8 cellular contexts compared by ENCODE assay signal in genomic region chr19:29715695-29716581, GRCh38.
DNase-seq lines count a peak whose midpoint lies in the region; ATAC-seq and TF ChIP-seq lines count a peak whose summit lies in the region.

No MANE protein-coding gene starts in this region.

- no peak for ATAC-seq in activated naive CD8-positive, alpha-beta T cell treated with anti-CD3 and anti-CD28 coated beads, Interleukin-2, amount 50 U/mL, for 24 hours
- peak; percentile 28 to 31 for ATAC-seq in stimulated activated naive B cell treated with anti-CD40 and anti-IgM and Interleukin-4, amounts not matched to agents 10 μg/mL and 1 μg/mL and 100 μg/mL, for 72 hours (replicated peaks)

- H3K27me3 ChIP-seq in HL-60 (ENCODE audit: insufficient read depth, poor library complexity, severe bottlenecking) (no peaks in the 10 kb centered on the region), iPS-18a (ENCODE audit: control insufficient read depth, insufficient read depth, low read length) (no peaks in the 10 kb centered on the region)

- no peak for TF ChIP-seq CTCF in HL-60 (IDR thresholded peaks at IDR 0.05; ENCODE audit: insufficient read depth, low read length)

- H3K9me3 ChIP-seq in iPS-18a (ENCODE audit: control insufficient read depth, low read depth, low read length), result no peaks in the 10 kb centered on the region

- H3K4me3 ChIP-seq in HL-60 (replicated peaks; ENCODE audit: insufficient read depth, low read length) (peak overlapping the region; percentile 83), iPS-18a (ENCODE audit: low read length) (peak overlapping the region; percentile 60)

- peaks cover 40% of the 10 kb centered on the region for H3K4me1 Mint-ChIP-seq in T-helper 2 cell treated with Interferon-gamma antibody and Interleukin-4, amounts not matched to agents 5 μg/mL and 100 μg/mL, for 36 hours (ENCODE audit: low read depth)
- peaks cover 49% of the 10 kb centered on the region for H3K4me1 Mint-ChIP-seq in activated naive CD8-positive, alpha-beta T cell treated with anti-CD3 and anti-CD28 coated beads, Interleukin-2, amount 50 U/mL, for 24 hours
- peaks cover 32 to 50% of the 10 kb centered on the region in 2 donors for H3K4me1 Mint-ChIP-seq in stimulated activated naive B cell treated with anti-CD40 and anti-IgM and Interleukin-4, amounts not matched to agents 10 μg/mL and 1 μg/mL and 100 μg/mL, for 72 hours

- H3K27ac ChIP-seq in HL-60 (replicated peaks) (peak overlapping the region; percentile 93), iPS-18a (ENCODE audit: low read length) (no peak overlapping the region)

- H3K36me3 Mint-ChIP-seq in T-helper 2 cell treated with Interferon-gamma antibody and Interleukin-4, amounts not matched to agents 5 μg/mL and 100 μg/mL, for 36 hours (ENCODE audit: low read depth), result peaks cover 27% of the 10 kb centered on the region
- peaks cover 14% of the 10 kb centered on the region for H3K36me3 Mint-ChIP-seq in activated naive CD8-positive, alpha-beta T cell treated with anti-CD3 and anti-CD28 coated beads, Interleukin-2, amount 50 U/mL, for 24 hours (ENCODE audit: low read depth)
- H3K36me3 Mint-ChIP-seq in stimulated activated naive B cell treated with anti-CD40 and anti-IgM and Interleukin-4, amounts not matched to agents 10 μg/mL and 1 μg/mL and 100 μg/mL, for 72 hours, result peaks cover 4 to 13% of the 10 kb centered on the region in 2 donors

- no peak for DNase-seq in T-helper 2 cell treated with Interferon-gamma antibody and Interleukin-4, amounts not matched to agents 5 μg/mL and 100 μg/mL, for 36 hours (ENCODE audit: low spot score)
- DNase-seq in T-helper 2 cell (no peak), HL-60 (ENCODE audit: low read depth in 1 of 2, low spot score in 1 of 2) (peak; percentile 4 to 16), NCI-H1105 (lab: John Stamatoyannopoulos, UW) (no peak)
- no peak for DNase-seq in activated naive CD8-positive, alpha-beta T cell treated with anti-CD3 and anti-CD28 coated beads, Interleukin-2, amount 50 U/mL, for 24 hours
- no peak for DNase-seq in stimulated activated naive B cell treated with anti-CD40 and anti-IgM and Interleukin-4, amounts not matched to agents 10 μg/mL and 1 μg/mL and 100 μg/mL, for 72 hours
- DNase-seq in activated effector memory CD4-positive, alpha-beta T cell treated with anti-CD3 and anti-CD28 coated beads, Interleukin-2, amount 50 U/mL, for 16 hours, result no peak

- H3K4me3 Mint-ChIP-seq in T-helper 2 cell treated with Interferon-gamma antibody and Interleukin-4, amounts not matched to agents 5 μg/mL and 100 μg/mL, for 36 hours, result peak overlapping the region; percentile 87
- H3K4me3 Mint-ChIP-seq in activated naive CD8-positive, alpha-beta T cell treated with anti-CD3 and anti-CD28 coated beads, Interleukin-2, amount 50 U/mL, for 24 hours, result peak overlapping the region; percentile 89
- peak overlapping the region; percentile 93 to 94 for H3K4me3 Mint-ChIP-seq in stimulated activated naive B cell treated with anti-CD40 and anti-IgM and Interleukin-4, amounts not matched to agents 10 μg/mL and 1 μg/mL and 100 μg/mL, for 72 hours

- no peaks in the 10 kb centered on the region for H3K9me3 Mint-ChIP-seq in T-helper 2 cell treated with Interferon-gamma antibody and Interleukin-4, amounts not matched to agents 5 μg/mL and 100 μg/mL, for 36 hours
- H3K9me3 Mint-ChIP-seq in activated naive CD8-positive, alpha-beta T cell treated with anti-CD3 and anti-CD28 coated beads, Interleukin-2, amount 50 U/mL, for 24 hours, result no peaks in the 10 kb centered on the region
- H3K9me3 Mint-ChIP-seq in stimulated activated naive B cell treated with anti-CD40 and anti-IgM and Interleukin-4, amounts not matched to agents 10 μg/mL and 1 μg/mL and 100 μg/mL, for 72 hours, result no peaks in the 10 kb centered on the region

- peaks cover 2% of the 10 kb centered on the region for H3K27me3 Mint-ChIP-seq in T-helper 2 cell treated with Interferon-gamma antibody and Interleukin-4, amounts not matched to agents 5 μg/mL and 100 μg/mL, for 36 hours (ENCODE audit: low read depth)
- no peaks in the 10 kb centered on the region for H3K27me3 Mint-ChIP-seq in activated naive CD8-positive, alpha-beta T cell treated with anti-CD3 and anti-CD28 coated beads, Interleukin-2, amount 50 U/mL, for 24 hours
- peaks cover 0 to 2% of the 10 kb centered on the region in 2 donors for H3K27me3 Mint-ChIP-seq in stimulated activated naive B cell treated with anti-CD40 and anti-IgM and Interleukin-4, amounts not matched to agents 10 μg/mL and 1 μg/mL and 100 μg/mL, for 72 hours

- peaks cover 3% of the 10 kb centered on the region for H3K4me1 ChIP-seq in iPS-18a (ENCODE audit: control insufficient read depth, low read depth, low read length)

- H3K9ac ChIP-seq in iPS-18a (ENCODE audit: low read length), result peak overlapping the region; percentile 76

- H3K36me3 ChIP-seq in iPS-18a (ENCODE audit: control insufficient read depth, low read depth, low read length), result no peaks in the 10 kb centered on the region

- peak overlapping the region; percentile 90 for H3K27ac Mint-ChIP-seq in T-helper 2 cell treated with Interferon-gamma antibody and Interleukin-4, amounts not matched to agents 5 μg/mL and 100 μg/mL, for 36 hours
- H3K27ac Mint-ChIP-seq in activated naive CD8-positive, alpha-beta T cell treated with anti-CD3 and anti-CD28 coated beads, Interleukin-2, amount 50 U/mL, for 24 hours, result peak overlapping the region; percentile 93
- peak overlapping the region; percentile 97 for H3K27ac Mint-ChIP-seq in stimulated activated naive B cell treated with anti-CD40 and anti-IgM and Interleukin-4, amounts not matched to agents 10 μg/mL and 1 μg/mL and 100 μg/mL, for 72 hours

Comparison
In these comparisons a context has a peak if more than half of its experiments do, and no peak if none do; other contexts are left out.
1. DNase-seq: peak in HL-60 (2 of 2); none in T-helper 2 cell treated with Interferon-gamma antibody and Interleukin-4, amounts not matched to agents 5 μg/mL and 100 μg/mL, for 36 hours (single experiment), T-helper 2 cell (0 of 5), activated naive CD8-positive, alpha-beta T cell treated with anti-CD3 and anti-CD28 coated beads, Interleukin-2, amount 50 U/mL, for 24 hours (single experiment), stimulated activated naive B cell treated with anti-CD40 and anti-IgM and Interleukin-4, amounts not matched to agents 10 μg/mL and 1 μg/mL and 100 μg/mL, for 72 hours (single experiment), activated effector memory CD4-positive, alpha-beta T cell treated with anti-CD3 and anti-CD28 coated beads, Interleukin-2, amount 50 U/mL, for 16 hours (single experiment) and NCI-H1105 (single experiment).
2. Peak in every context shown above with its lines, with median percentiles within 50 percentile points of each other: H3K27ac Mint-ChIP-seq and H3K4me3 Mint-ChIP-seq.